Comparison of ENCODE assay signal across 15 cellular contexts in genomic region chr2:226732478-226733188, GRCh38.
DNase-seq lines count a peak whose midpoint lies in the region; ATAC-seq and TF ChIP-seq lines count a peak whose summit lies in the region.
"Had no signal": no experiment of that assay in that cellular context is flagged by ENCODE, and none has a peak within 500 bp of the region (broad histone marks: within the 10 kb centered on the region; RNA-seq: fewer than 3 reads in every experiment).

No MANE protein-coding gene starts in this region.

- H2AFZ ChIP-seq in HCT116 (ENCODE audit: low read depth, low read length, poor library complexity, severe bottlenecking), result no peak overlapping the region

- H3K4me3 ChIP-seq in HCT116 (replicated peaks in 1 of 2; ENCODE audit: low read depth in 1 of 2, low read length in 2 of 2), result no peak overlapping the region
- no peak overlapping the region for H3K4me3 ChIP-seq in body of pancreas
- H3K4me3 ChIP-seq in right lobe of liver, result no peak overlapping the region

- intact Hi-C loops in HCT116 (cut with micrococcal nuclease), result no loop called here
- intact Hi-C loops in body of pancreas (cut with DNase I), result no loop called here
- intact Hi-C loops in right lobe of liver (cut with DNase I), result loop anchor here in 1 of 2 donors (10.0 kb wide), 1 partner anchor 62 kb away; the partner anchor contains the start of gene IRS1

- ATAC-seq in HCT116 (no peak), body of pancreas (no peak), right lobe of liver (peak in 3 of 4 donors; percentile 4 to 21 (median 18)), HG03175 (IDR thresholded peaks at IDR 0.05; ENCODE audit: unreplicated experiment) (no peak), omental fat pad (ENCODE audit: low FRiP score) (no peak)
- no peak for ATAC-seq in activated CD8-positive, alpha-beta T cell treated with anti-CD3 and anti-CD28 coated beads, Interleukin-2, amount 10 ng/mL, durations not matched to agents 7 days and 5 days
- ATAC-seq: CD8-positive, alpha-beta T cell had no signal

- H3K9me2 ChIP-seq in HCT116 (ENCODE audit: insufficient read depth), result no peaks in the 10 kb centered on the region

- TF ChIP-seq POLR2A in HCT116 (IDR thresholded peaks at IDR 0.05; ENCODE audit: borderline replicate concordance, extremely low read depth, insufficient read depth, insufficient read length) (no peak), body of pancreas (IDR thresholded peaks at IDR 0.05) (no peak), right lobe of liver (IDR thresholded peaks at IDR 0.05) (no peak)

- TF ChIP-seq CTCF in 22Rv1 (IDR thresholded peaks at IDR 0.05), result no peak
- TF ChIP-seq CTCF in HCT116 (IDR thresholded peaks at IDR 0.05 in 2 of 3, conservative IDR thresholded peaks at IDR 0.05 in 1 of 3; ENCODE audit: borderline replicate concordance in 1 of 3, insufficient read depth in 1 of 3, low read depth in 2 of 3, low read length in 2 of 3), result no peak
- no peak for TF ChIP-seq CTCF in body of pancreas (IDR thresholded peaks at IDR 0.05)
- TF ChIP-seq CTCF in right lobe of liver (IDR thresholded peaks at IDR 0.05), result no peak
- TF ChIP-seq CTCF in omental fat pad (IDR thresholded peaks at IDR 0.05), result no peak

- H3K4me2 ChIP-seq in HCT116 (ENCODE audit: low read length), result no peak overlapping the region

- H3K27ac ChIP-seq in 22Rv1, result peak overlapping the region; percentile 98
- H3K27ac ChIP-seq in HCT116 (ENCODE audit: low read depth, low read length), result peak overlapping the region; percentile 44; the same call in 1 of the 2 replicates
- H3K27ac ChIP-seq in body of pancreas, result peak overlapping the region in 3 of 4 donors; percentile 54 to 75 (median 57)
- H3K27ac ChIP-seq in right lobe of liver, result peak overlapping the region; percentile 59 to 92 (median 86)
- H3K27ac ChIP-seq: C4-2B had no signal

- H3K4me1 ChIP-seq in HCT116 (ENCODE audit: control insufficient read depth in 1 of 2, insufficient read depth in 2 of 2, low read length in 2 of 2), result peaks cover 38 to 61% of the 10 kb centered on the region in 2 experiments
- H3K4me1 ChIP-seq in body of pancreas, result peaks cover 31% of the 10 kb centered on the region
- H3K4me1 ChIP-seq in right lobe of liver, result peaks cover 0 to 51% (median 16%) of the 10 kb centered on the region in 4 donors
- H3K4me1 ChIP-seq: BE2C had no signal

- H3K36me3 Mint-ChIP-seq in activated CD8-positive, alpha-beta T cell treated with anti-CD3 and anti-CD28 coated beads, Interleukin-2, amount 10 ng/mL, durations not matched to agents 7 days and 5 days (ENCODE audit: low read depth), result peaks cover 2% of the 10 kb centered on the region

- H3K27ac Mint-ChIP-seq in activated CD8-positive, alpha-beta T cell treated with anti-CD3 and anti-CD28 coated beads, Interleukin-2, amount 10 ng/mL, durations not matched to agents 7 days and 5 days, result no peak overlapping the region
- H3K27ac Mint-ChIP-seq: CD8-positive, alpha-beta T cell had no signal

- no peak overlapping the region for H3K9ac ChIP-seq in HCT116 (ENCODE audit: low read length)

- no peaks in the 10 kb centered on the region for H3K9me3 Mint-ChIP-seq in activated CD8-positive, alpha-beta T cell treated with anti-CD3 and anti-CD28 coated beads, Interleukin-2, amount 10 ng/mL, durations not matched to agents 7 days and 5 days (ENCODE audit: insufficient read depth)

- no peaks in the 10 kb centered on the region for H3K27me3 ChIP-seq in HCT116 (ENCODE audit: insufficient read depth, low read length)
- H3K27me3 ChIP-seq in body of pancreas, result no peaks in the 10 kb centered on the region
- no peaks in the 10 kb centered on the region for H3K27me3 ChIP-seq in right lobe of liver
- H3K27me3 ChIP-seq: BE2C had no signal

- CTCF ChIA-PET in HCT116 (lab: Charles Lee), result no interaction called here
- CTCF ChIA-PET in activated CD8-positive, alpha-beta T cell treated with anti-CD3 and anti-CD28 coated beads, Interleukin-2, amount 10 ng/mL, durations not matched to agents 7 days and 5 days (lab: Charles Lee), result no interaction called here

- H4K20me1 ChIP-seq in HCT116 (ENCODE audit: insufficient read depth), result no peaks in the 10 kb centered on the region

- DNase-seq in HCT116 (ENCODE audit: low read depth, low spot score) (no peak), body of pancreas (no peak), right lobe of liver (no peak), DMS53 (lab: John Stamatoyannopoulos, UW) (no peak), omental fat pad (ENCODE audit: low spot score) (no peak)
- DNase-seq in activated CD8-positive, alpha-beta T cell treated with anti-CD3 and anti-CD28 coated beads, Interleukin-2, amount 10 ng/mL, durations not matched to agents 7 days and 5 days, result no peak
- DNase-seq: BE2C; CD8-positive, alpha-beta T cell; COR-L47; GF-D8; HCEC 1CT; KBM-7 had no signal

- TF ChIP-seq RAD21 in HCT116 (IDR thresholded peaks at IDR 0.05; ENCODE audit: low read depth), result no peak

- BruUV-seq in HCT116 (replicated peaks; lab: Mats Ljungman, UMichigan), result no TSS peak

- POLR2A ChIA-PET in HCT116 (lab: Charles Lee), result no interaction called here
- POLR2A ChIA-PET in activated CD8-positive, alpha-beta T cell treated with anti-CD3 and anti-CD28 coated beads, Interleukin-2, amount 10 ng/mL, durations not matched to agents 7 days and 5 days (lab: Charles Lee), result no interaction called here

- WGBS in body of pancreas, 2 donors, result 80 to 87% methylated on average over 4 of the region's 4 CpGs
- WGBS in right lobe of liver (ENCODE audit: insufficient coverage, low coverage, low lambda C conversion rate, missing lambda C conversion rate), result 58% methylated on average over 4 of the region's 4 CpGs

- no peaks in the 10 kb centered on the region for H3K27me3 Mint-ChIP-seq in activated CD8-positive, alpha-beta T cell treated with anti-CD3 and anti-CD28 coated beads, Interleukin-2, amount 10 ng/mL, durations not matched to agents 7 days and 5 days (ENCODE audit: low read depth)

- H3K9me3 ChIP-seq in HCT116 (ENCODE audit: control insufficient read depth in 1 of 2, insufficient read depth in 1 of 2, low read depth in 1 of 2, low read length in 2 of 2), result no peaks in the 10 kb centered on the region
- H3K9me3 ChIP-seq in body of pancreas, result no peaks in the 10 kb centered on the region
- H3K9me3 ChIP-seq in right lobe of liver, result no peaks in the 10 kb centered on the region
- H3K9me3 ChIP-seq: BE2C had no signal

- RAD21 ChIA-PET in HCT116 (lab: Charles Lee; ENCODE audit: low non-redundant PET in 1 of 2, low total read pairs in 2 of 2, uncharacterized antibody in 2 of 2, unreplicated experiment in 2 of 2), result no interaction called here

- H3K4me3 Mint-ChIP-seq in activated CD8-positive, alpha-beta T cell treated with anti-CD3 and anti-CD28 coated beads, Interleukin-2, amount 10 ng/mL, durations not matched to agents 7 days and 5 days, result no peak overlapping the region
- H3K4me3 Mint-ChIP-seq: CD8-positive, alpha-beta T cell had no signal

- peaks cover 11% of the 10 kb centered on the region for H3K79me2 ChIP-seq in HCT116 (ENCODE audit: insufficient read depth, low read length)

- peaks cover 0 to 24% of the 10 kb centered on the region in 2 experiments; a peak in 2 of 4 replicates for H3K36me3 ChIP-seq in HCT116 (ENCODE audit: control insufficient read depth in 1 of 2, insufficient read depth in 2 of 2, low read length in 2 of 2)
- no peaks in the 10 kb centered on the region for H3K36me3 ChIP-seq in body of pancreas (replicated peaks in 1 of 2; ENCODE audit: insufficient read depth in 1 of 2, low read depth in 2 of 2)
- H3K36me3 ChIP-seq in right lobe of liver, result no peaks in the 10 kb centered on the region
- H3K36me3 ChIP-seq: BE2C had no signal

- no peaks in the 10 kb centered on the region for H3K4me1 Mint-ChIP-seq in activated CD8-positive, alpha-beta T cell treated with anti-CD3 and anti-CD28 coated beads, Interleukin-2, amount 10 ng/mL, durations not matched to agents 7 days and 5 days (ENCODE audit: low read depth)

TF ChIP-seq in HCT116, 20 proteins besides CTCF, POLR2A, EP300 and RAD21 (continues in another document):
- TF ChIP-seq EGR1 (IDR thresholded peaks at IDR 0.05; ENCODE audit: low read depth) (no peak), CEBPB (IDR thresholded peaks at IDR 0.05; ENCODE audit: low read depth) (no peak), ZNF274 (IDR thresholded peaks at IDR 0.05; ENCODE audit: low read depth, low read length) (no peak), YY1 (IDR thresholded peaks at IDR 0.05; ENCODE audit: extremely low read depth, insufficient replicate concordance, low read depth, low read length) (no peak), EZH2phosphoT487 (IDR thresholded peaks at IDR 0.05; ENCODE audit: borderline replicate concordance) (no peak), FOSL1 (IDR thresholded peaks at IDR 0.05; ENCODE audit: low read depth) (no peak), SRF (IDR thresholded peaks at IDR 0.05; ENCODE audit: low read depth) (no peak), CBX3 (IDR thresholded peaks at IDR 0.05; ENCODE audit: low read depth) (no peak), ATF3 (IDR thresholded peaks at IDR 0.05) (no peak), ZBTB33 (IDR thresholded peaks at IDR 0.05; ENCODE audit: extremely low read depth, insufficient replicate concordance, low read length) (no peak), TCF7L2 (IDR thresholded peaks at IDR 0.05; ENCODE audit: borderline replicate concordance, extremely low read depth, insufficient read depth, insufficient read length) (no peak), MAX (IDR thresholded peaks at IDR 0.05) (no peak)

Comparison
In these comparisons a context has a peak if more than half of its experiments do, and no peak if none do; other contexts are left out.
1. H3K27ac ChIP-seq: peak in every context shown above with its lines; median percentile 98 in 22Rv1; 86 in right lobe of liver; 57 in body of pancreas; 44 in HCT116.
2. ATAC-seq: peak in right lobe of liver (3 of 4); none in HCT116 (single experiment), body of pancreas (single experiment), activated CD8-positive, alpha-beta T cell treated with anti-CD3 and anti-CD28 coated beads, Interleukin-2, amount 10 ng/mL, durations not matched to agents 7 days and 5 days (single experiment), HG03175 (single experiment) and omental fat pad (single experiment).